15 cellular contexts compared by ENCODE assay signal in genomic region chr5:6718161-6718681, GRCh38. TPM values are rescaled to one million over a fixed set of nuclear protein-coding genes. Genes with fewer than 3 reads are reported as not detected.
DNase-seq lines count a peak whose midpoint lies in the region; ATAC-seq, FAIRE-seq and TF ChIP-seq lines count a peak whose summit lies in the region.
"Had no signal": no experiment of that assay in that cellular context is flagged by ENCODE, and none has a peak within 500 bp of the region (broad histone marks: within the 10 kb centered on the region; RNA-seq: fewer than 3 reads in every experiment).

No MANE protein-coding gene starts in this region.

- no peak overlapping the region for H3K27ac ChIP-seq in right atrium auricular region
- no peak overlapping the region for H3K27ac ChIP-seq in OCI-LY7 (ENCODE audit: low read depth, low read length, poor library complexity, severe bottlenecking)
- no peak overlapping the region for H3K27ac ChIP-seq in vagina
- H3K27ac ChIP-seq: tibial nerve had no signal

- H3K27me3 ChIP-seq in right atrium auricular region (no peaks in the 10 kb centered on the region), vagina (no peaks in the 10 kb centered on the region)
- H3K27me3 ChIP-seq: tibial nerve had no signal

- H3K4me1 ChIP-seq in right atrium auricular region (peaks cover 0 to 86% of the 10 kb centered on the region in 2 donors), OCI-LY7 (ENCODE audit: insufficient read depth, low read length, poor library complexity, severe bottlenecking) (peaks cover 79% of the 10 kb centered on the region), vagina (peaks cover 86% of the 10 kb centered on the region)

- H3K9me3 ChIP-seq in right atrium auricular region: no peaks in the 10 kb centered on the region
- H3K9me3 ChIP-seq in OCI-LY7 (ENCODE audit: low read length): no peaks in the 10 kb centered on the region
- H3K9me3 ChIP-seq in vagina: no peaks in the 10 kb centered on the region
- H3K9me3 ChIP-seq: tibial nerve had no signal

- DNase-seq in right atrium auricular region (ENCODE audit: low spot score) (peak; percentile 53), left ventricle myocardium superior (no peak), OCI-LY7 (ENCODE audit: low spot score) (no peak), islet precursor cell (peak; percentile 33), vagina (ENCODE audit: extremely low spot score in 2 of 2) (peak; percentile 64 to 65), D721Med (ENCODE audit: insufficient read length, low spot score) (no peak), DMS153 (lab: John Stamatoyannopoulos, UW) (no peak), HK-2 (ENCODE audit: unreplicated experiment) (no peak)
- DNase-seq: activated CD8-positive, alpha-beta memory T cell treated with anti-CD3 and anti-CD28 coated beads, Interleukin-2, amount 10 ng/mL, durations not matched to agents 7 days and 5 days; amygdala; erythroblast; NCI-H446; occipital lobe had no signal

- CTCF ChIA-PET in OCI-LY7 (lab: Charles Lee; ENCODE audit: unreplicated experiment): no interaction called here

- no peak for ATAC-seq in left ventricle myocardium superior
- ATAC-seq: activated CD8-positive, alpha-beta memory T cell treated with anti-CD3 and anti-CD28 coated beads, Interleukin-2, amount 10 ng/mL, durations not matched to agents 7 days and 5 days had no signal

- TF ChIP-seq CTCF in right atrium auricular region (IDR thresholded peaks at IDR 0.05) (no peak), OCI-LY7 (conservative IDR thresholded peaks at IDR 0.05; ENCODE audit: low read length) (no peak), vagina (IDR thresholded peaks at IDR 0.05) (no peak), D721Med (IDR thresholded peaks at IDR 0.05; ENCODE audit: insufficient read depth, missing control alignments) (no peak)

- FAIRE-seq in D721Med (lab: Jason Lieb, UNC): no peak
- FAIRE-seq: colon had no signal

- H3K36me3 ChIP-seq in right atrium auricular region: no peaks in the 10 kb centered on the region
- H3K36me3 ChIP-seq in OCI-LY7 (ENCODE audit: insufficient read depth, low read length): peaks cover 44% of the 10 kb centered on the region
- no peaks in the 10 kb centered on the region for H3K36me3 ChIP-seq in vagina
- H3K36me3 ChIP-seq: tibial nerve had no signal

- H3K4me3 ChIP-seq in right atrium auricular region: no peak overlapping the region
- no peak overlapping the region for H3K4me3 ChIP-seq in OCI-LY7 (ENCODE audit: low read depth, low read length, poor library complexity, severe bottlenecking)
- H3K4me3 ChIP-seq in vagina: no peak overlapping the region
- H3K4me3 ChIP-seq: tibial nerve had no signal

- H3K4me2 ChIP-seq in OCI-LY7 (ENCODE audit: low read length): peak overlapping the region; percentile 97

- POLR2A ChIA-PET in OCI-LY7 (lab: Charles Lee): interaction anchor here (0.6 to 1.8 kb wide), 3 partner anchors 11 to 91 kb away, joined by 3 to 5 read pairs (median 4); no protein-coding TSS in a partner anchor

- intact Hi-C loops in left ventricle myocardium superior (cut with micrococcal nuclease) (no loop called here), OCI-LY7 (cut with micrococcal nuclease; ENCODE audit: unreplicated experiment) (no loop called here), vagina (cut with DNase I) (no loop called here)

- H4K20me1 ChIP-seq in OCI-LY7 (ENCODE audit: insufficient read depth, low read length): peaks cover 71% of the 10 kb centered on the region

- H3K9me2 ChIP-seq in OCI-LY7 (ENCODE audit: insufficient read depth, low read length): no peaks in the 10 kb centered on the region

- peaks cover 87% of the 10 kb centered on the region for H3K79me2 ChIP-seq in OCI-LY7 (ENCODE audit: insufficient read depth, low read depth, low read length)

- no peak for TF ChIP-seq POLR2A in vagina (IDR thresholded peaks at IDR 0.05)

- H2AFZ ChIP-seq in OCI-LY7 (ENCODE audit: low read length): no peak overlapping the region

- no TSS peak for BruUV-seq in OCI-LY7 (replicated peaks; lab: Mats Ljungman, UMichigan)

RNA-seq across cellular contexts. Expression of gene TENT4A, which starts 5.0 kb away (rescaled TPM):
- total RNA-seq in right atrium auricular region (10 to 100 TPM in 1 of 2 donors, 1 to 10 TPM in 1; 7.3 to 14.9 TPM), left ventricle myocardium superior (10.7 TPM), OCI-LY7 (2022) (46.1 and 53.5 TPM in 2 replicates), vagina (38.1 TPM)
- 39.0 and 41.1 TPM in 2 replicates for total RNA-seq in OCI-LY7 (2014; rRNA removed; shearing (Covaris generic))

Comparison
In these comparisons a context has a peak if more than half of its experiments do, and no peak if none do; other contexts are left out.
1. DNase-seq: peak in right atrium auricular region (single experiment), islet precursor cell (single experiment) and vagina (2 of 2); none in left ventricle myocardium superior (single experiment), OCI-LY7 (single experiment), D721Med (single experiment), DMS153 (single experiment) and HK-2 (single experiment).